14 cellular contexts compared by ENCODE assay signal in the genomic region with DNA sequence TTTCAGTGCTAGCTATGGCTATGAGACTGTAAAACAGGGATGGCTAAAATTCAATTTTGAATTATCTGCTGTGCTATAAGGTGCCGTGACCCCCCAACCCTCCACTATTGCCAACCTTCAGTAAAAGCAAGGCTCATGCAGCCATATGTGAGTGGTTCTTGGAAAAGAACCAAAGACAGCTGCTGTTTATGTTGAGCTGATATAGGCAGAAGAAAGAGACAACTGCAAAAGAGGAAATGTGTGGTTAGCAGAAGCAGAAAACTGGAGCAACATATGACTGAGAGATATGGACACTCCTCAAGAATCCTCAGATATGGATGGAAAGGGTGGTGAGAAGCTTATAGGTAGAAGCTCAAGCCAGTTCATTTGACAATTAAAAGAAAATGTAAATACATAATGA.
"Had no signal": no experiment of that assay in that cellular context is flagged by ENCODE, and none has a peak within 500 bp of the region (broad histone marks: within the 10 kb centered on the region; RNA-seq: fewer than 3 reads in every experiment).

No MANE protein-coding gene starts in this region.

- H3K27ac ChIP-seq: neutrophil, thyroid gland had no signal

- H3K4me2 ChIP-seq: smooth muscle cell had no signal

- H3K4me3 ChIP-seq: mucosa of descending colon, smooth muscle cell, thyroid gland had no signal

- DNase-seq: cerebellar nuclear complex; endodermal cell; glutamatergic neuron; immature natural killer cell; left colon; mucosa of descending colon; naive thymus-derived CD8-positive, alpha-beta T cell; posterior cingulate gyrus; thyroid gland had no signal

- ATAC-seq: activated CD4-positive, CD25-positive, alpha-beta regulatory T cell treated with anti-CD3 and anti-CD28 coated beads, Interleukin-2, amount 50 U/mL, for 24 hours; activated naive CD4-positive, alpha-beta T cell treated with anti-CD3 and anti-CD28 coated beads, Interleukin-2, amount 50 U/mL, for 72 hours; left colon; mucosa of descending colon; naive thymus-derived CD8-positive, alpha-beta T cell had no signal

- H3K9me3 ChIP-seq: mucosa of descending colon, neutrophil, thyroid gland had no signal

- H3K27me3 ChIP-seq: neutrophil, thyroid gland had no signal

- H3K36me3 ChIP-seq: neutrophil, thyroid gland had no signal

- FAIRE-seq: urothelium cell line had no signal

- H3K4me1 ChIP-seq: thyroid gland had no signal
